In the genomic region with DNA sequence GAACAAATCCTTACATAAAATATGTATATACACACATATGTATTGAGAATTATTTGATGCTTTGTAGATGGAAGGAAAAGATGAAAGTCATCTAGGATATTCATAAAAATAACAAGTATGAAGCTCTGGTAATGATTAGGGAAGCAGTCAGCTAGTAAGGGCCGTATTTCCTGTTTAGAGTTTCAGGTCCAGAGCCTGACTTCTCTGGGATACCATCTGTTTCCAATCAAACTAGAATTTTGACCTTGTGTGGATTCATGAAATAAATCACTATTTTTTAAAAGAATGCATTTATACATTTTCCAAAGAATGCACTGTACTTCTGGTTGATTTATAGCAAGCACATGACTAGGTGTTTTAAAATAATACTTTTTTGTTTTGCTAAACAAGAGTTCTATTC, we compare ENCODE assay signal across 12 cellular contexts.
DNase-seq lines count a peak whose midpoint lies in the region; ATAC-seq and TF ChIP-seq lines count a peak whose summit lies in the region.
"Had no signal": no experiment of that assay in that cellular context is flagged by ENCODE, and none has a peak within 500 bp of the region (broad histone marks: within the 10 kb centered on the region; RNA-seq: fewer than 3 reads in every experiment).

No MANE protein-coding gene starts in this region.

- H3K4me1 Mint-ChIP-seq in brain (peaks cover 94% of the 10 kb centered on the region), natural killer cell (peaks cover 25 to 29% of the 10 kb centered on the region in 2 donors)
- H3K4me1 Mint-ChIP-seq: stimulated activated effector memory CD8-positive, alpha-beta T cell treated with anti-CD3 and anti-CD28 coated beads, Interleukin-12 subunit alpha, Interleukin-12 subunit beta, amount 100 ng/mL, for 72 hours had no signal

- DNase-seq in DMS 273 (lab: John Stamatoyannopoulos, UW; ENCODE audit: unreplicated experiment) (peak; percentile 44), lung microvascular endothelial cell (ENCODE audit: low read depth in 2 of 2) (peak; percentile 37 to 51), natural killer cell (no peak), AML-193 (lab: John Stamatoyannopoulos, UW) (no peak), HT-29 (ENCODE audit: low spot score) (no peak)
- DNase-seq: activated CD4-positive, CD25-positive, alpha-beta regulatory T cell treated with anti-CD3 and anti-CD28 coated beads, Interleukin-2, amount 50 U/mL, for 72 hours; GDM1 had no signal

- H3K36me3 Mint-ChIP-seq in brain (no peaks in the 10 kb centered on the region), natural killer cell (no peaks in the 10 kb centered on the region)
- H3K36me3 Mint-ChIP-seq: stimulated activated effector memory CD8-positive, alpha-beta T cell treated with anti-CD3 and anti-CD28 coated beads, Interleukin-12 subunit alpha, Interleukin-12 subunit beta, amount 100 ng/mL, for 72 hours had no signal

- TF ChIP-seq CTCF in brain (conservative IDR thresholded peaks at IDR 0.05) (no peak), natural killer cell (IDR thresholded peaks at IDR 0.05) (no peak)

- no peak overlapping the region; the same call in 1 of the 2 replicates for H3K27ac ChIP-seq in HUES6 (ENCODE audit: low read depth, low read length)

- H3K36me3 ChIP-seq in HUES6 (ENCODE audit: control insufficient read depth, insufficient read depth, low read length) = no peaks in the 10 kb centered on the region

- peak overlapping the region; percentile 59 to 97 (median 88) for H3K27ac Mint-ChIP-seq in brain
- H3K27ac Mint-ChIP-seq in natural killer cell = no peak overlapping the region
- H3K27ac Mint-ChIP-seq: activated naive CD8-positive, alpha-beta T cell; stimulated activated effector memory CD8-positive, alpha-beta T cell treated with anti-CD3 and anti-CD28 coated beads, Interleukin-12 subunit alpha, Interleukin-12 subunit beta, amount 100 ng/mL, for 72 hours had no signal

- no peaks in the 10 kb centered on the region for H3K27me3 ChIP-seq in HUES6 (ENCODE audit: control insufficient read depth, insufficient read depth, low read length)

- ATAC-seq in natural killer cell = no peak
- ATAC-seq in HG03342 (IDR thresholded peaks at IDR 0.05; ENCODE audit: unreplicated experiment) = no peak
- ATAC-seq: stimulated activated effector memory CD8-positive, alpha-beta T cell treated with anti-CD3 and anti-CD28 coated beads, Interleukin-12 subunit alpha, Interleukin-12 subunit beta, amount 100 ng/mL, for 72 hours had no signal

- H3K9ac ChIP-seq in HUES6 (ENCODE audit: low read length) = no peak overlapping the region

- H3K27me3 Mint-ChIP-seq in brain = no peaks in the 10 kb centered on the region
- no peaks in the 10 kb centered on the region for H3K27me3 Mint-ChIP-seq in natural killer cell (ENCODE audit: low read depth in 2 of 2)
- H3K27me3 Mint-ChIP-seq: activated naive CD8-positive, alpha-beta T cell had no signal

- intact Hi-C loops in natural killer cell (cut with micrococcal nuclease) = no loop called here

- peak overlapping the region; percentile 48 for H3K4me3 ChIP-seq in HUES6 (ENCODE audit: low read depth, low read length)

- H3K9me3 Mint-ChIP-seq in brain (no peaks in the 10 kb centered on the region), natural killer cell (no peaks in the 10 kb centered on the region)
- H3K9me3 Mint-ChIP-seq: stimulated activated effector memory CD8-positive, alpha-beta T cell treated with anti-CD3 and anti-CD28 coated beads, Interleukin-12 subunit alpha, Interleukin-12 subunit beta, amount 100 ng/mL, for 72 hours had no signal

- H3K4me3 Mint-ChIP-seq in brain (peak overlapping the region; percentile 83 to 93 (median 89)), natural killer cell (no peak overlapping the region)
- H3K4me3 Mint-ChIP-seq: activated naive CD8-positive, alpha-beta T cell; stimulated activated effector memory CD8-positive, alpha-beta T cell treated with anti-CD3 and anti-CD28 coated beads, Interleukin-12 subunit alpha, Interleukin-12 subunit beta, amount 100 ng/mL, for 72 hours had no signal

- H3K9me3 ChIP-seq in HUES6 (ENCODE audit: control insufficient read depth, insufficient read depth, low read depth, low read length) = no peaks in the 10 kb centered on the region

- peaks cover 33% of the 10 kb centered on the region for H3K4me1 ChIP-seq in HUES6 (ENCODE audit: control insufficient read depth, insufficient read depth, low read length)

Comparison
In these comparisons a context has a peak if more than half of its experiments do, and no peak if none do; other contexts are left out.
1. DNase-seq: peak in DMS 273 (single experiment) and lung microvascular endothelial cell (2 of 2); none in natural killer cell (single experiment), AML-193 (0 of 2) and HT-29 (single experiment).
2. H3K27ac Mint-ChIP-seq: peak in brain (5 of 5); none in natural killer cell (0 of 2).